ENCODE assay signal across 1 cellular context in the genomic region with DNA sequence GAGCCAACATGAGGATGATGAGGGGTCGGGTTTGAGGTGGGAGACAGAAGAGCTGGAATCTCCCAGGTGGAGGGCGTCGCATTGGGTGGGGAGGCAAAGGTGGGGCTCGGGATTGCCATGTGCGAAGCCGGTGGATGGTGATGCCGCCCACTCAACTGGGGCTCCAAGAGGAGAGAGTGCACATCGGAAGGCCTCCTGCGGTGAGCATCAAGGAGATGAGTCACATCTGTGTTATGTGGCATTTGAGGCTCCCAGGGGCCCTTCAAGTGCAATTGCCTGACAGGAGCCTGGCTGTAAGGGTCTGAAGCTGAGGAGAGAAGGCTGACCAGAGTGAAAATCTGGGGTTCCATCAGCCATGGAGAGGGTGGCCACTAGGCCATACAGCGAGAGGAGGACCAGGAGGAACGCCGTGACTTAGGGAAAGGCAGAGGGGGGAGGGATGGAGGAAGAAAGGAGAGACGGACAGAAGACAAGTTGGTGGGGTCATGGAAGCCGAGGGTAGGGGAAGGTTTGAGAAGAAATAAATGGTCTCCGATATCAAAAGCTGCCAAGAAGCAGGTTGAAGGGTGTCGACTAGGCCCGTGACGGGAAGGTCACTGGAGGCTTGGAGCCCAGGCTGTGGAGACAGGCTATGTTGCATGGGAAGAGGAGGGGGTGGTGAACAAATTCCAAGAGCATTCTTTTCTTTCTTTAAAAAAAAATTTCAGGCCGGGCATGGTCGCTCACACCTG.
A peak's percentile ranks its signal among the peaks of the same experiment; 100 is the strongest.
TF ChIP-seq lines count a peak whose summit lies in the region.

No MANE protein-coding gene starts in this region.

TF ChIP-seq in HEK293, 187 proteins besides CTCF, POLR2A, EP300 and RAD21 (continued from another document and continues in another):
- TF ChIP-seq INSM2 (tag by site-specific recombination; IDR thresholded peaks at IDR 0.05) (peak; percentile 83), KLF9 (tag by site-specific recombination; IDR thresholded peaks at IDR 0.05; ENCODE audit: low read depth) (peak; percentile 35; the same call in 1 of the 2 replicates), FEZF1 (tag by site-specific recombination; IDR thresholded peaks at IDR 0.05) (peak; percentile 62; the same call in 1 of the 2 replicates), GLIS1 (tag by site-specific recombination; IDR thresholded peaks at IDR 0.05) (peak; percentile 90), MEIS1 (CRISPR knock-in tag; IDR thresholded peaks at IDR 0.05; ENCODE audit: borderline replicate concordance) (no peak), ZNF366 (tag by site-specific recombination; conservative IDR thresholded peaks at IDR 0.05) (peak; percentile 85), PRDM10 (tag by site-specific recombination; IDR thresholded peaks at IDR 0.05) (peak; percentile 39), TRIM28 (IDR thresholded peaks at IDR 0.05; ENCODE audit: borderline replicate concordance, low read length) (no peak), SALL2 (tag by site-specific recombination; IDR thresholded peaks at IDR 0.05; ENCODE audit: borderline replicate concordance) (no peak), KLF16 (tag by site-specific recombination; IDR thresholded peaks at IDR 0.05) (peak; percentile 63; the same call in 1 of the 2 replicates), PRDM1 (tag by site-specific recombination; IDR thresholded peaks at IDR 0.05) (peak; percentile 78), OVOL3 (tag by site-specific recombination; IDR thresholded peaks at IDR 0.05) (no peak), ZSCAN18 (tag by site-specific recombination; IDR thresholded peaks at IDR 0.05) (no peak), ZNF155 (tag by site-specific recombination; IDR thresholded peaks at IDR 0.05) (no peak), MYNN (tag by site-specific recombination; IDR thresholded peaks at IDR 0.05; ENCODE audit: borderline replicate concordance) (no peak), ZNF560 (tag by site-specific recombination; IDR thresholded peaks at IDR 0.05; ENCODE audit: borderline replicate concordance) (no peak), ZNF335 (tag by site-specific recombination; conservative IDR thresholded peaks at IDR 0.05) (peak; percentile 45; the same call in 1 of the 2 replicates), ZNF37A (tag by site-specific recombination; IDR thresholded peaks at IDR 0.05) (no peak), KLF8 (tag by site-specific recombination; IDR thresholded peaks at IDR 0.05) (peak; percentile 76), ZNF610 (tag by site-specific recombination; IDR thresholded peaks at IDR 0.05; ENCODE audit: borderline replicate concordance) (no peak), ZNF561 (tag by site-specific recombination; IDR thresholded peaks at IDR 0.05; ENCODE audit: borderline replicate concordance) (no peak), HOXD13 (CRISPR knock-in tag; IDR thresholded peaks at IDR 0.05; ENCODE audit: borderline replicate concordance) (0 out of 2 replicates have a peak, but pooled peaks have one; percentile 12), ZNF629 (tag by site-specific recombination; IDR thresholded peaks at IDR 0.05) (peak; percentile 84), ZFP3 (tag by site-specific recombination; IDR thresholded peaks at IDR 0.05; ENCODE audit: low read depth) (no peak), ZSCAN23 (tag by site-specific recombination; IDR thresholded peaks at IDR 0.05) (0 out of 2 replicates have a peak, but pooled peaks have one; percentile 13), ZNF510 (tag by site-specific recombination; IDR thresholded peaks at IDR 0.05; ENCODE audit: insufficient replicate concordance) (no peak)
- TF ChIP-seq, protein P1, sequence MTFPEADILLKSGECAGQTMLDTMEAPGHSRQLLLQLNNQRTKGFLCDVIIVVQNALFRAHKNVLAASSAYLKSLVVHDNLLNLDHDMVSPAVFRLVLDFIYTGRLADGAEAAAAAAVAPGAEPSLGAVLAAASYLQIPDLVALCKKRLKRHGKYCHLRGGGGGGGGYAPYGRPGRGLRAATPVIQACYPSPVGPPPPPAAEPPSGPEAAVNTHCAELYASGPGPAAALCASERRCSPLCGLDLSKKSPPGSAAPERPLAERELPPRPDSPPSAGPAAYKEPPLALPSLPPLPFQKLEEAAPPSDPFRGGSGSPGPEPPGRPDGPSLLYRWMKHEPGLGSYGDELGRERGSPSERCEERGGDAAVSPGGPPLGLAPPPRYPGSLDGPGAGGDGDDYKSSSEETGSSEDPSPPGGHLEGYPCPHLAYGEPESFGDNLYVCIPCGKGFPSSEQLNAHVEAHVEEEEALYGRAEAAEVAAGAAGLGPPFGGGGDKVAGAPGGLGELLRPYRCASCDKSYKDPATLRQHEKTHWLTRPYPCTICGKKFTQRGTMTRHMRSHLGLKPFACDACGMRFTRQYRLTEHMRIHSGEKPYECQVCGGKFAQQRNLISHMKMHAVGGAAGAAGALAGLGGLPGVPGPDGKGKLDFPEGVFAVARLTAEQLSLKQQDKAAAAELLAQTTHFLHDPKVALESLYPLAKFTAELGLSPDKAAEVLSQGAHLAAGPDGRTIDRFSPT (tag by site-specific recombination; IDR thresholded peaks at IDR 0.05): peak; percentile 90
- TF ChIP-seq, protein P2, sequence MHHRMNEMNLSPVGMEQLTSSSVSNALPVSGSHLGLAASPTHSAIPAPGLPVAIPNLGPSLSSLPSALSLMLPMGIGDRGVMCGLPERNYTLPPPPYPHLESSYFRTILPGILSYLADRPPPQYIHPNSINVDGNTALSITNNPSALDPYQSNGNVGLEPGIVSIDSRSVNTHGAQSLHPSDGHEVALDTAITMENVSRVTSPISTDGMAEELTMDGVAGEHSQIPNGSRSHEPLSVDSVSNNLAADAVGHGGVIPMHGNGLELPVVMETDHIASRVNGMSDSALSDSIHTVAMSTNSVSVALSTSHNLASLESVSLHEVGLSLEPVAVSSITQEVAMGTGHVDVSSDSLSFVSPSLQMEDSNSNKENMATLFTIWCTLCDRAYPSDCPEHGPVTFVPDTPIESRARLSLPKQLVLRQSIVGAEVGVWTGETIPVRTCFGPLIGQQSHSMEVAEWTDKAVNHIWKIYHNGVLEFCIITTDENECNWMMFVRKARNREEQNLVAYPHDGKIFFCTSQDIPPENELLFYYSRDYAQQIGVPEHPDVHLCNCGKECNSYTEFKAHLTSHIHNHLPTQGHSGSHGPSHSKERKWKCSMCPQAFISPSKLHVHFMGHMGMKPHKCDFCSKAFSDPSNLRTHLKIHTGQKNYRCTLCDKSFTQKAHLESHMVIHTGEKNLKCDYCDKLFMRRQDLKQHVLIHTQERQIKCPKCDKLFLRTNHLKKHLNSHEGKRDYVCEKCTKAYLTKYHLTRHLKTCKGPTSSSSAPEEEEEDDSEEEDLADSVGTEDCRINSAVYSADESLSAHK (tag by site-specific recombination; IDR thresholded peaks at IDR 0.05): no peak
- TF ChIP-seq, protein P3, sequence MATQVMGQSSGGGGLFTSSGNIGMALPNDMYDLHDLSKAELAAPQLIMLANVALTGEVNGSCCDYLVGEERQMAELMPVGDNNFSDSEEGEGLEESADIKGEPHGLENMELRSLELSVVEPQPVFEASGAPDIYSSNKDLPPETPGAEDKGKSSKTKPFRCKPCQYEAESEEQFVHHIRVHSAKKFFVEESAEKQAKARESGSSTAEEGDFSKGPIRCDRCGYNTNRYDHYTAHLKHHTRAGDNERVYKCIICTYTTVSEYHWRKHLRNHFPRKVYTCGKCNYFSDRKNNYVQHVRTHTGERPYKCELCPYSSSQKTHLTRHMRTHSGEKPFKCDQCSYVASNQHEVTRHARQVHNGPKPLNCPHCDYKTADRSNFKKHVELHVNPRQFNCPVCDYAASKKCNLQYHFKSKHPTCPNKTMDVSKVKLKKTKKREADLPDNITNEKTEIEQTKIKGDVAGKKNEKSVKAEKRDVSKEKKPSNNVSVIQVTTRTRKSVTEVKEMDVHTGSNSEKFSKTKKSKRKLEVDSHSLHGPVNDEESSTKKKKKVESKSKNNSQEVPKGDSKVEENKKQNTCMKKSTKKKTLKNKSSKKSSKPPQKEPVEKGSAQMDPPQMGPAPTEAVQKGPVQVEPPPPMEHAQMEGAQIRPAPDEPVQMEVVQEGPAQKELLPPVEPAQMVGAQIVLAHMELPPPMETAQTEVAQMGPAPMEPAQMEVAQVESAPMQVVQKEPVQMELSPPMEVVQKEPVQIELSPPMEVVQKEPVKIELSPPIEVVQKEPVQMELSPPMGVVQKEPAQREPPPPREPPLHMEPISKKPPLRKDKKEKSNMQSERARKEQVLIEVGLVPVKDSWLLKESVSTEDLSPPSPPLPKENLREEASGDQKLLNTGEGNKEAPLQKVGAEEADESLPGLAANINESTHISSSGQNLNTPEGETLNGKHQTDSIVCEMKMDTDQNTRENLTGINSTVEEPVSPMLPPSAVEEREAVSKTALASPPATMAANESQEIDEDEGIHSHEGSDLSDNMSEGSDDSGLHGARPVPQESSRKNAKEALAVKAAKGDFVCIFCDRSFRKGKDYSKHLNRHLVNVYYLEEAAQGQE (tag by site-specific recombination; IDR thresholded peaks at IDR 0.05): 0 out of 2 replicates have a peak, but pooled peaks have one; percentile 19
- TF ChIP-seq, protein P4, sequence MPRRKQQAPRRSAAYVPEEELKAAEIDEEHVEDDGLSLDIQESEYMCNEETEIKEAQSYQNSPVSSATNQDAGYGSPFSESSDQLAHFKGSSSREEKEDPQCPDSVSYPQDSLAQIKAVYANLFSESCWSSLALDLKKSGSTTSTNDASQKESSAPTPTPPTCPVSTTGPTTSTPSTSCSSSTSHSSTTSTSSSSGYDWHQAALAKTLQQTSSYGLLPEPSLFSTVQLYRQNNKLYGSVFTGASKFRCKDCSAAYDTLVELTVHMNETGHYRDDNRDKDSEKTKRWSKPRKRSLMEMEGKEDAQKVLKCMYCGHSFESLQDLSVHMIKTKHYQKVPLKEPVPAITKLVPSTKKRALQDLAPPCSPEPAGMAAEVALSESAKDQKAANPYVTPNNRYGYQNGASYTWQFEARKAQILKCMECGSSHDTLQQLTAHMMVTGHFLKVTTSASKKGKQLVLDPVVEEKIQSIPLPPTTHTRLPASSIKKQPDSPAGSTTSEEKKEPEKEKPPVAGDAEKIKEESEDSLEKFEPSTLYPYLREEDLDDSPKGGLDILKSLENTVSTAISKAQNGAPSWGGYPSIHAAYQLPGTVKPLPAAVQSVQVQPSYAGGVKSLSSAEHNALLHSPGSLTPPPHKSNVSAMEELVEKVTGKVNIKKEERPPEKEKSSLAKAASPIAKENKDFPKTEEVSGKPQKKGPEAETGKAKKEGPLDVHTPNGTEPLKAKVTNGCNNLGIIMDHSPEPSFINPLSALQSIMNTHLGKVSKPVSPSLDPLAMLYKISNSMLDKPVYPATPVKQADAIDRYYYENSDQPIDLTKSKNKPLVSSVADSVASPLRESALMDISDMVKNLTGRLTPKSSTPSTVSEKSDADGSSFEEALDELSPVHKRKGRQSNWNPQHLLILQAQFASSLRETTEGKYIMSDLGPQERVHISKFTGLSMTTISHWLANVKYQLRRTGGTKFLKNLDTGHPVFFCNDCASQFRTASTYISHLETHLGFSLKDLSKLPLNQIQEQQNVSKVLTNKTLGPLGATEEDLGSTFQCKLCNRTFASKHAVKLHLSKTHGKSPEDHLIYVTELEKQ (tag by site-specific recombination; IDR thresholded peaks at IDR 0.05; ENCODE audit: borderline replicate concordance): peak; percentile 87; the same call in 1 of the 2 replicates
- TF ChIP-seq, protein P5, sequence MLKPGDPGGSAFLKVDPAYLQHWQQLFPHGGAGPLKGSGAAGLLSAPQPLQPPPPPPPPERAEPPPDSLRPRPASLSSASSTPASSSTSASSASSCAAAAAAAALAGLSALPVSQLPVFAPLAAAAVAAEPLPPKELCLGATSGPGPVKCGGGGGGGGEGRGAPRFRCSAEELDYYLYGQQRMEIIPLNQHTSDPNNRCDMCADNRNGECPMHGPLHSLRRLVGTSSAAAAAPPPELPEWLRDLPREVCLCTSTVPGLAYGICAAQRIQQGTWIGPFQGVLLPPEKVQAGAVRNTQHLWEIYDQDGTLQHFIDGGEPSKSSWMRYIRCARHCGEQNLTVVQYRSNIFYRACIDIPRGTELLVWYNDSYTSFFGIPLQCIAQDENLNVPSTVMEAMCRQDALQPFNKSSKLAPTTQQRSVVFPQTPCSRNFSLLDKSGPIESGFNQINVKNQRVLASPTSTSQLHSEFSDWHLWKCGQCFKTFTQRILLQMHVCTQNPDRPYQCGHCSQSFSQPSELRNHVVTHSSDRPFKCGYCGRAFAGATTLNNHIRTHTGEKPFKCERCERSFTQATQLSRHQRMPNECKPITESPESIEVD (tag by site-specific recombination; IDR thresholded peaks at IDR 0.05): no peak
